ENCODE assay signal across 18 cellular contexts in genomic region chr3:20068512-20069177, GRCh38. TPM values are rescaled to one million over a fixed set of nuclear protein-coding genes. Genes with fewer than 3 reads are reported as not detected.
A peak's percentile ranks its signal among the peaks of the same experiment; 100 is the strongest.
DNase-seq lines count a peak whose midpoint lies in the region; ATAC-seq and TF ChIP-seq lines count a peak whose summit lies in the region.
"Had no signal": no experiment of that assay in that cellular context is flagged by ENCODE, and none has a peak within 500 bp of the region (broad histone marks: within the 10 kb centered on the region; RNA-seq: fewer than 3 reads in every experiment).

No MANE protein-coding gene starts in this region.

- H4K20me1 ChIP-seq in neural progenitor cell (ENCODE audit: low read depth), result peaks cover 7% of the 10 kb centered on the region

- H3K27me3 Mint-ChIP-seq in CD4-positive, alpha-beta memory T cell, result no peaks in the 10 kb centered on the region
- no peaks in the 10 kb centered on the region for H3K27me3 Mint-ChIP-seq in effector memory CD8-positive, alpha-beta T cell
- no peaks in the 10 kb centered on the region for H3K27me3 Mint-ChIP-seq in neural progenitor cell (ENCODE audit: insufficient read depth, low read depth)

- H3K4me2 ChIP-seq in neural progenitor cell, result no peak overlapping the region

- no peaks in the 10 kb centered on the region for H3K9me3 ChIP-seq in CD4-positive, alpha-beta memory T cell (ENCODE audit: control insufficient read depth in 1 of 2, low read length in 2 of 2)
- H3K9me3 ChIP-seq in HEK293 (ENCODE audit: control insufficient read depth, insufficient read depth, low read depth, low read length) (no peaks in the 10 kb centered on the region), neural progenitor cell (ENCODE audit: low read depth) (no peaks in the 10 kb centered on the region)
- H3K9me3 ChIP-seq: sigmoid colon had no signal

- H3K4me3 Mint-ChIP-seq in CD4-positive, alpha-beta memory T cell, result peak overlapping the region in 4 of 8 donors; percentile 3 to 22 (median 18)
- H3K4me3 Mint-ChIP-seq in effector memory CD8-positive, alpha-beta T cell, result no peak overlapping the region
- H3K4me3 Mint-ChIP-seq in neural progenitor cell, result no peak overlapping the region

- CTCF ChIA-PET in CD4-positive, alpha-beta memory T cell (lab: Charles Lee; ENCODE audit: partially characterized antibody), result no interaction called here
- CTCF ChIA-PET in HEK293 (lab: Yijun Ruan, JAX), result no interaction called here

- H3K4me1 Mint-ChIP-seq in CD4-positive, alpha-beta memory T cell, result peaks cover 45 to 82% (median 64%) of the 10 kb centered on the region in 4 donors
- peaks cover 51 to 65% of the 10 kb centered on the region in 2 donors for H3K4me1 Mint-ChIP-seq in effector memory CD8-positive, alpha-beta T cell (ENCODE audit: low read depth in 2 of 2)
- H3K4me1 Mint-ChIP-seq in neural progenitor cell, result peaks cover 30% of the 10 kb centered on the region

- TF ChIP-seq CTCF in HEK293 (tag by site-specific recombination; IDR thresholded peaks at IDR 0.05), result no peak
- no peak for TF ChIP-seq CTCF in neural progenitor cell (IDR thresholded peaks at IDR 0.05)

- intact Hi-C loops in CD4-positive, alpha-beta memory T cell (cut with micrococcal nuclease), result no loop called here

- H3K9ac ChIP-seq in neural progenitor cell, result no peak overlapping the region

- no peak overlapping the region for H2AFZ ChIP-seq in neural progenitor cell (replicated peaks)

- peaks cover 20% of the 10 kb centered on the region for H3F3A ChIP-seq in neural progenitor cell (ENCODE audit: low read depth)

- peaks cover 41% of the 10 kb centered on the region for H3K4me1 ChIP-seq in CD4-positive, alpha-beta memory T cell (ENCODE audit: insufficient read depth, low read length)
- peaks cover 9% of the 10 kb centered on the region for H3K4me1 ChIP-seq in HEK293 (ENCODE audit: control insufficient read depth, insufficient read depth, low read length)
- peaks cover 34% of the 10 kb centered on the region for H3K4me1 ChIP-seq in neural progenitor cell

- H3K36me3 Mint-ChIP-seq in CD4-positive, alpha-beta memory T cell, result peaks cover 31 to 32% of the 10 kb centered on the region in 2 donors
- peaks cover 20% of the 10 kb centered on the region for H3K36me3 Mint-ChIP-seq in effector memory CD8-positive, alpha-beta T cell (ENCODE audit: insufficient read depth)
- no peaks in the 10 kb centered on the region for H3K36me3 Mint-ChIP-seq in neural progenitor cell

- H3K27ac ChIP-seq in CD4-positive, alpha-beta memory T cell (ENCODE audit: low read depth, low read length), result no peak overlapping the region
- H3K27ac ChIP-seq in HEK293 (ENCODE audit: extremely low read depth, low read depth, low read length) (no peak overlapping the region), neural progenitor cell (no peak overlapping the region)
- H3K27ac ChIP-seq: sigmoid colon had no signal

- ATAC-seq in effector memory CD8-positive, alpha-beta T cell (replicated peaks), result no peak
- ATAC-seq in GM19351 (IDR thresholded peaks at IDR 0.05; ENCODE audit: unreplicated experiment), result no peak

- peak overlapping the region; percentile 30 to 88 (median 62) for H3K27ac Mint-ChIP-seq in CD4-positive, alpha-beta memory T cell
- H3K27ac Mint-ChIP-seq in effector memory CD8-positive, alpha-beta T cell, result peak overlapping the region; percentile 16 to 22
- peak overlapping the region; percentile 53 for H3K27ac Mint-ChIP-seq in neural progenitor cell

- no peaks in the 10 kb centered on the region for H3K9me3 Mint-ChIP-seq in CD4-positive, alpha-beta memory T cell
- no peaks in the 10 kb centered on the region for H3K9me3 Mint-ChIP-seq in effector memory CD8-positive, alpha-beta T cell
- no peaks in the 10 kb centered on the region for H3K9me3 Mint-ChIP-seq in neural progenitor cell

- H3K79me2 ChIP-seq in neural progenitor cell (ENCODE audit: low read depth), result peaks cover 8% of the 10 kb centered on the region

- peaks cover 6% of the 10 kb centered on the region for H3K36me3 ChIP-seq in CD4-positive, alpha-beta memory T cell (ENCODE audit: insufficient read depth, low read length)
- H3K36me3 ChIP-seq in HEK293 (ENCODE audit: control insufficient read depth in 2 of 2, insufficient read depth in 1 of 2, low read length in 2 of 2) (no peaks in the 10 kb centered on the region), neural progenitor cell (no peaks in the 10 kb centered on the region)

- DNase-seq in CD4-positive, alpha-beta memory T cell, result no peak
- DNase-seq in effector memory CD8-positive, alpha-beta T cell, result no peak
- no peak for DNase-seq in neural progenitor cell (ENCODE audit: low spot score)
- no peak for DNase-seq in globus pallidus (ENCODE audit: low spot score)
- DNase-seq in NCI-H1092 treated with DMSO at 0.1 percent for 48 hours (lab: John Stamatoyannopoulos, UW), result no peak
- DNase-seq: activated CD8-positive, alpha-beta memory T cell treated with anti-CD3 and anti-CD28 coated beads for 24 hours; activated gamma-delta T cell treated with Interleukin-2 at 50 U/mL for 16 hours; AML-193; NCI-H1694; NCI-H345; RPMI8226; sigmoid colon had no signal

- no peak overlapping the region for H3K4me3 ChIP-seq in CD4-positive, alpha-beta memory T cell (ENCODE audit: low read length in 2 of 2)
- H3K4me3 ChIP-seq in HEK293 (ENCODE audit: low read depth, low read length) (no peak overlapping the region), neural progenitor cell (no peak overlapping the region)
- H3K4me3 ChIP-seq: sigmoid colon had no signal

- no peaks in the 10 kb centered on the region for H3K27me3 ChIP-seq in CD4-positive, alpha-beta memory T cell (ENCODE audit: insufficient read depth, low read length)
- H3K27me3 ChIP-seq in neural progenitor cell, result no peaks in the 10 kb centered on the region
- H3K27me3 ChIP-seq: sigmoid colon had no signal

- POLR2A ChIA-PET in CD4-positive, alpha-beta memory T cell (lab: Charles Lee; ENCODE audit: partially characterized antibody), result interaction anchor here (1.4 to 2.7 kb wide), 2 partner anchors 12 to 28 kb away, joined by 4 to 9 read pairs; partner anchors contain the start of gene KAT2B
- POLR2A ChIA-PET in HEK293 (lab: Yijun Ruan, JAX), result no interaction called here

TF ChIP-seq in HEK293, 187 proteins besides CTCF, POLR2A, EP300 and RAD21:
- TF ChIP-seq ZNF621 (tag by site-specific recombination; IDR thresholded peaks at IDR 0.05) (no peak), PRDM1 (tag by site-specific recombination; IDR thresholded peaks at IDR 0.05) (no peak), ZNF514 (tag by site-specific recombination; IDR thresholded peaks at IDR 0.05) (no peak), PRDM10 (tag by site-specific recombination; IDR thresholded peaks at IDR 0.05) (0 out of 2 replicates have a peak, but pooled peaks have one; percentile 27), ZNF510 (tag by site-specific recombination; IDR thresholded peaks at IDR 0.05; ENCODE audit: insufficient replicate concordance) (no peak), PRDM6 (tag by site-specific recombination; IDR thresholded peaks at IDR 0.05) (peak; percentile 14; the same call in 1 of the 2 replicates)

RNA-seq across cellular contexts. Expression of gene KAT2B, which starts 28.4 kb away (rescaled TPM):
- 10 to 100 TPM; 81.3 to 85.9 TPM for total RNA-seq in CD4-positive, alpha-beta memory T cell
- 10 to 100 TPM in 1 of 2 donors, 1 to 10 TPM in 1; 4.3 to 11.5 TPM for polyA plus RNA-seq in CD4-positive, alpha-beta memory T cell
- 11.4 and 21.6 TPM in 2 replicates for total RNA-seq in neural progenitor cell (ENCODE audit: low replicate concordance)

RNA-seq across cellular contexts. Expression of gene PP2D1, which starts 56.6 kb away (rescaled TPM):
- total RNA-seq in CD4-positive, alpha-beta memory T cell, result not detected
- polyA plus RNA-seq in CD4-positive, alpha-beta memory T cell, result under 1 TPM; 0.40 to 0.46 TPM
- not detected in 2 replicates for total RNA-seq in neural progenitor cell (ENCODE audit: low replicate concordance)
- total RNA-seq: dermis microvascular lymphatic vessel endothelial cell, lung microvascular endothelial cell, sigmoid colon, temporal lobe had no signal
- polyA plus RNA-seq: esophagus, sigmoid colon had no signal
